ENCODE assay signal across 8 cellular contexts in the genomic region with DNA sequence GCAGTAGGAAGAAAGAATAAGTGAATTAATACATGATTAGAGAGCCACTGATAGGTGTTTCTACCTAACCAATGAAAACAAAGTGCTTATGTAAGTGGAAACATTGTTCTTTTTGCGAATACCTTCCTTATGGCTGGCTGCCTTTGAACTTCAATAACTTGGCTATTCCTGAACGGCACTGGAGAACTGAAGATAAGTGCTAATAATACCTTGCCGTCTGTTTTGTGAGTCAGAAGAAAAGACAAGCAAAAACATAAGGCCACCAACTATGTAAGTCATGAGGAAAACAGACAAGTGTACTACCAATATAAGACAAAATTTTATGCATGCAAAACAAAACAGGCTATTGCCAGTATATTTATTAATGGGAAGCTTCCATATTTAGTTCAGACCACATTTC.
"Had no signal": no experiment of that assay in that cellular context is flagged by ENCODE, and none has a peak within 500 bp of the region (broad histone marks: within the 10 kb centered on the region; RNA-seq: fewer than 3 reads in every experiment).

No MANE protein-coding gene starts in this region.

- H3K4me1 Mint-ChIP-seq: GM23338, H9 had no signal

- H3K4me3 Mint-ChIP-seq: GM23338, H9 had no signal

- FAIRE-seq: H1, H54, HTR-8/SVneo, K562 had no signal

- H3K4me2 ChIP-seq: GM23338 had no signal

- ATAC-seq: GM23338, K562 had no signal

- H3K27ac Mint-ChIP-seq: GM23338, H9 had no signal

- H3K4me3 ChIP-seq: GM23338, K562 had no signal

- DNase-seq: H9, HCEC 1CT, IMR-90 had no signal

- H3K9me3 Mint-ChIP-seq: GM23338, H9 had no signal

- H2AFZ ChIP-seq: GM23338 had no signal
